ENCODE assay signal across 15 cellular contexts in the genomic region with DNA sequence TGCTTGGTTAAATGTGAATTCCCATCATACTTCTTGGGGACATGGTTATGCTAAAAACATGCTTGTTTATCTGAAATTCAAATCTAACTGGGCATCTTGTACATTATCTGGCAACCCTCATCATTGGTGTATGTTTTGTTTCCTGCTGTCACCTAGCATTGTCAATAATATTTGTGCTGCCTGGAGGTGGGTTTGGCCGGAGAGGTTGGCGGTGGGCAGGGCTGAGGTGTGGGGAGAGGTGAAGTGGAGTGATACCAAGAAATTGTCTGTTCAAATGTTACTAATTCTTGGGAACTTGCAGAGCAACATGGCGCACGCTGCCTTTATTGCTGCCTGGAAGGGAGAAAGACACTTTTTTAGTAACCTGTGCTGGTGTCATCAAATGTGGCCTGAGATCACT.
DNase-seq lines count a peak whose midpoint lies in the region; ATAC-seq and TF ChIP-seq lines count a peak whose summit lies in the region.
"Had no signal": no experiment of that assay in that cellular context is flagged by ENCODE, and none has a peak within 500 bp of the region (broad histone marks: within the 10 kb centered on the region; RNA-seq: fewer than 3 reads in every experiment).

No MANE protein-coding gene starts in this region.

- H3K4me3 Mint-ChIP-seq in activated naive CD8-positive, alpha-beta T cell treated with anti-CD3 and anti-CD28 coated beads, Interleukin-2, amount 10 ng/mL, durations not matched to agents 7 days and 5 days: peak overlapping the region; percentile 38
- H3K4me3 Mint-ChIP-seq: WTC11 had no signal

- H3K4me1 Mint-ChIP-seq in activated naive CD8-positive, alpha-beta T cell treated with anti-CD3 and anti-CD28 coated beads, Interleukin-2, amount 10 ng/mL, durations not matched to agents 7 days and 5 days: peaks cover 25% of the 10 kb centered on the region

- no peaks in the 10 kb centered on the region for H3K9me3 ChIP-seq in BE2C
- H3K9me3 ChIP-seq: pancreas had no signal

- peaks cover 4% of the 10 kb centered on the region for H3K9me3 Mint-ChIP-seq in activated naive CD8-positive, alpha-beta T cell treated with anti-CD3 and anti-CD28 coated beads, Interleukin-2, amount 10 ng/mL, durations not matched to agents 7 days and 5 days
- H3K9me3 Mint-ChIP-seq: activated naive CD4-positive, alpha-beta T cell treated with anti-CD3 and anti-CD28 coated beads, Interleukin-2, amount 50 U/mL, for 72 hours had no signal

- no peak for TF ChIP-seq CTCF in BE2C (IDR thresholded peaks at IDR 0.05; ENCODE audit: low read depth, low read length)

- peaks cover 9% of the 10 kb centered on the region for H3K27me3 Mint-ChIP-seq in activated naive CD8-positive, alpha-beta T cell treated with anti-CD3 and anti-CD28 coated beads, Interleukin-2, amount 10 ng/mL, durations not matched to agents 7 days and 5 days

- peak; percentile 19 for ATAC-seq in GM19043 (IDR thresholded peaks at IDR 0.05; ENCODE audit: low read depth, unreplicated experiment)
- peak; percentile 6 for ATAC-seq in HG03108 (IDR thresholded peaks at IDR 0.05; ENCODE audit: unreplicated experiment)
- ATAC-seq in activated naive CD8-positive, alpha-beta T cell treated with anti-CD3 and anti-CD28 coated beads, Interleukin-2, amount 10 ng/mL, durations not matched to agents 7 days and 5 days (ENCODE audit: low read depth): no peak

- peak overlapping the region; percentile 7 for H3K27ac Mint-ChIP-seq in activated naive CD8-positive, alpha-beta T cell treated with anti-CD3 and anti-CD28 coated beads, Interleukin-2, amount 10 ng/mL, durations not matched to agents 7 days and 5 days
- H3K27ac Mint-ChIP-seq: activated naive CD4-positive, alpha-beta T cell treated with anti-CD3 and anti-CD28 coated beads, Interleukin-2, amount 50 U/mL, for 72 hours; WTC11 had no signal

- no peak overlapping the region for H3K4me3 ChIP-seq in BE2C (ENCODE audit: low read depth, low read length)
- H3K4me3 ChIP-seq: pancreas had no signal

- DNase-seq in BE2C (peak; percentile 15), AML-193 (lab: John Stamatoyannopoulos, UW) (no peak), NCI-H345 treated with DMSO at 0.1 percent for 48 hours (lab: John Stamatoyannopoulos, UW; ENCODE audit: unreplicated experiment) (no peak)
- DNase-seq in activated naive CD8-positive, alpha-beta T cell treated with anti-CD3 and anti-CD28 coated beads, Interleukin-2, amount 10 ng/mL, durations not matched to agents 7 days and 5 days: no peak
- DNase-seq in stimulated activated CD4-positive, alpha-beta T cell treated with anti-CD3 and anti-CD28 coated beads, Interleukin-1b, Interleukin-23, amount 100 ng/mL, for 48 hours: no peak
- no peak for DNase-seq in stimulated activated CD4-positive, alpha-beta T cell treated with anti-CD3 and anti-CD28 coated beads, Interleukin-12 subunit alpha, Interleukin-12 subunit beta, amount 100 ng/mL, for 4 hours
- DNase-seq: activated CD8-positive, alpha-beta memory T cell treated with anti-CD3 and anti-CD28 coated beads, Interleukin-2, amount 50 U/mL, for 48 hours; GOT3; kidney; NCI-H2081 treated with DMSO at 0.1 percent for 48 hours had no signal

- peaks cover 15% of the 10 kb centered on the region for H3K4me1 ChIP-seq in BE2C
- H3K4me1 ChIP-seq: pancreas had no signal

- no peaks in the 10 kb centered on the region for H3K36me3 ChIP-seq in BE2C
- H3K36me3 ChIP-seq: pancreas had no signal

- H3K27me3 ChIP-seq in BE2C: no peaks in the 10 kb centered on the region
- H3K27me3 ChIP-seq: pancreas had no signal

- no peaks in the 10 kb centered on the region for H3K36me3 Mint-ChIP-seq in activated naive CD8-positive, alpha-beta T cell treated with anti-CD3 and anti-CD28 coated beads, Interleukin-2, amount 10 ng/mL, durations not matched to agents 7 days and 5 days
- H3K36me3 Mint-ChIP-seq: activated naive CD4-positive, alpha-beta T cell treated with anti-CD3 and anti-CD28 coated beads, Interleukin-2, amount 50 U/mL, for 72 hours had no signal

- POLR2A ChIA-PET in activated naive CD8-positive, alpha-beta T cell treated with anti-CD3 and anti-CD28 coated beads, Interleukin-2, amount 10 ng/mL, durations not matched to agents 7 days and 5 days (lab: Charles Lee): interaction anchor here (0.9 kb wide), 1 partner anchor 43 kb away, joined by 3 read pairs; no protein-coding TSS in a partner anchor
